Comparison of ENCODE assay signal across 8 cellular contexts in the genomic region with DNA sequence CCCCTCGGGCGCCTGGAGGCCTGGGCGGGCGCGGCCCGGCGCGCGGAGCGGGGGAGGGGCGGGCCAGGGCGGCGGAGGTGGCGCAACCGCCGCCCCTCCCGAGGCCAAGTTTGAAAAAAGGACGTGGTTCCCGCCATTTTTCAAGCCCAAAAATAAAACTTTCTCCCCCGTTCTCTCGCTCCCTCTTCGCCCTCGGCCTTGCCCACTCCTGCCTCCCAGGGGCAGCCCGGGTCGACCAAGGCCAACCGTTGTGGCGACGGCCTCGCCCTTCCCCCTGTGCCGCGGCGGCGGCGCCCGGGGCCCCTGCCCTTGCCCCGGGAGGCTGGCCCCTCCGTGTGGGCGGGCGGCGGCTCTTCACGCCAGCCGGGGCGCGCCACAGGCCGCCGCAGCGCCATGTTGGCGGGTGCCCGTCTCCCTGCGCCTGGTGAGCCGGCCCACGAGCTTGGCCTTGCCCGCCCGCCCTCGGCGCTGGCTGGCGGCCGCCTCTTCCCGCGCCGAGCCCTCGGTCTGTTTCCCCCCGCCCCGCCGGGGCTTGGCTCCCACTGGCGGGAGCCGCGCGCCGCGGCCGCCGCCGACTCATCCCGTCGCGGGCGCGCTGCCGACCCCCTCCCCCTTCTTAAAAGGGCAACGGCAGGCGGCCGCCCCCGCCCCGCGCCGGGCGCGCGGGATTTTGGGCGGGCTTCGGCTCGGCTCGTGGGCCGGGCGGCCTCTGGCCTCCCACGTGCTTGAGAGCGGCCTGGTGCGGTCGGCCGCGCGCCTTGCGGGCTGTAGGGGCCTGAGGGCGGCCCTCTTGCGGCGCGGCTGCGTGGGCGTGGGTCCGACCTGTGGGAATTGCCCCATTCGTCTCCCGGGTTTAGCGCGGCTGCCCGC. TPM values are rescaled to one million over a fixed set of nuclear protein-coding genes. Genes with fewer than 3 reads are reported as not detected.
A peak's percentile ranks its signal among the peaks of the same experiment; 100 is the strongest.
DNase-seq lines count a peak whose midpoint lies in the region; ATAC-seq and TF ChIP-seq lines count a peak whose summit lies in the region.

No MANE protein-coding gene starts in this region.

- ATAC-seq in GM19328 (IDR thresholded peaks at IDR 0.05; ENCODE audit: unreplicated experiment) = peak; percentile 29

- DNase-seq in CD1c-positive myeloid dendritic cell (ENCODE audit: extremely low spot score) (peak; percentile 90), HT-29 (ENCODE audit: low spot score) (peak; percentile 72), RKO (ENCODE audit: low spot score) (peak; percentile 90), fibroblast of the aortic adventitia (ENCODE audit: low read depth) (peak; percentile 74)
- peak; percentile 93 for DNase-seq in activated effector memory CD4-positive, alpha-beta T cell treated with anti-CD3 and anti-CD28 coated beads, Interleukin-2, amount 50 U/mL, for 16 hours
- DNase-seq in stimulated activated naive CD4-positive, alpha-beta T cell treated with Interleukin-2 at 50 U/mL for 16 hours (lab: John Stamatoyannopoulos, UW) = peak; percentile 80

- no peak for TF ChIP-seq CTCF in fibroblast of the aortic adventitia (IDR thresholded peaks at IDR 0.05; ENCODE audit: insufficient read depth, low read length)
- TF ChIP-seq CTCF in nephron (IDR thresholded peaks at IDR 0.05; ENCODE audit: unreplicated experiment in 3 of 3) = no peak

- peak overlapping the region; percentile 81 for H3K4me3 ChIP-seq in fibroblast of the aortic adventitia (ENCODE audit: low read depth, low read length)

- H3K4me1 Mint-ChIP-seq in nephron = peaks cover 59% of the 10 kb centered on the region

- H3K4me3 Mint-ChIP-seq in nephron = peak overlapping the region; percentile 60 to 74 (median 66)

- H3K9me3 Mint-ChIP-seq in nephron = no peaks in the 10 kb centered on the region

- H3K36me3 Mint-ChIP-seq in nephron (ENCODE audit: low read depth) = no peaks in the 10 kb centered on the region

- no peaks in the 10 kb centered on the region for H3K27me3 Mint-ChIP-seq in nephron (ENCODE audit: low read depth)

- peak overlapping the region in 1 of 3 experiments; percentile 75 for H3K27ac Mint-ChIP-seq in nephron

RNA-seq across cellular contexts. Expression of a gene that starts 1.3 kb away (rescaled TPM):
- 11.5 and 22.7 TPM in 2 replicates for total RNA-seq in HT-29 (2014; rRNA removed; shearing (Covaris generic))
- 17.0 and 149 TPM in 2 replicates for total RNA-seq in fibroblast of the aortic adventitia (ENCODE audit: low replicate concordance)

RNA-seq across cellular contexts. Expression of a gene that starts 46.5 kb away (rescaled TPM):
- total RNA-seq in HT-29 (2014; rRNA removed; shearing (Covaris generic)) = not detected in 2 replicates
- not detected in 2 replicates for total RNA-seq in fibroblast of the aortic adventitia (ENCODE audit: low replicate concordance)

Comparison
In these comparisons a context has a peak if more than half of its experiments do, and no peak if none do; other contexts are left out.
1. Peak in every context shown above with its lines: DNase-seq, ATAC-seq and H3K4me3 ChIP-seq.